Comparison of ENCODE assay signal across 17 cellular contexts in genomic region chr11:76245720-76246119, GRCh38. TPM values are rescaled to one million over a fixed set of nuclear protein-coding genes. Genes with fewer than 3 reads are reported as not detected.
A peak's percentile ranks its signal among the peaks of the same experiment; 100 is the strongest.
DNase-seq lines count a peak whose midpoint lies in the region; ATAC-seq and TF ChIP-seq lines count a peak whose summit lies in the region.
"Had no signal": no experiment of that assay in that cellular context is flagged by ENCODE, and none has a peak within 500 bp of the region (broad histone marks: within the 10 kb centered on the region; RNA-seq: fewer than 3 reads in every experiment).

No MANE protein-coding gene starts in this region.

- no peaks in the 10 kb centered on the region for H3K9me2 ChIP-seq in GM23338 (ENCODE audit: insufficient read depth)

- H3K27me3 ChIP-seq in lower lobe of right lung (ENCODE audit: low read depth): no peaks in the 10 kb centered on the region
- H3K27me3 ChIP-seq in aorta (ENCODE audit: control insufficient read depth in 1 of 2, insufficient read depth in 2 of 2, low read length in 1 of 2): no peaks in the 10 kb centered on the region
- H3K27me3 ChIP-seq in GM23338 (ENCODE audit: insufficient read depth): peaks cover 30% of the 10 kb centered on the region

- H3K36me3 ChIP-seq in lower lobe of right lung (no peaks in the 10 kb centered on the region), aorta (ENCODE audit: control insufficient read depth in 1 of 2, insufficient read depth in 2 of 2, low read length in 1 of 2) (no peaks in the 10 kb centered on the region), GM23338 (ENCODE audit: insufficient read depth) (no peaks in the 10 kb centered on the region)

- H3K4me3 ChIP-seq in lower lobe of right lung (no peak overlapping the region), aorta (ENCODE audit: low read length in 2 of 2) (no peak overlapping the region), GM23338 (no peak overlapping the region)
- H3K4me3 ChIP-seq: GM12878 had no signal

- no peak overlapping the region for H3K4me3 Mint-ChIP-seq in GM23338
- H3K4me3 Mint-ChIP-seq: CD4-positive, alpha-beta memory T cell had no signal

- intact Hi-C loops in lower lobe of right lung (cut with DNase I): no loop called here
- intact Hi-C loops in posterior vena cava (cut with DNase I): no loop called here
- intact Hi-C loops in aorta (cut with DNase I): no loop called here

- H3K9me3 ChIP-seq in lower lobe of right lung (no peaks in the 10 kb centered on the region), aorta (ENCODE audit: control insufficient read depth, low read length) (no peaks in the 10 kb centered on the region)

- no peaks in the 10 kb centered on the region for H3F3A ChIP-seq in GM23338 (replicated peaks; ENCODE audit: low read depth)

- peaks cover 3% of the 10 kb centered on the region; the same call in 1 of the 3 replicates for H3K36me3 Mint-ChIP-seq in GM23338 (ENCODE audit: low read depth)
- H3K36me3 Mint-ChIP-seq: CD4-positive, alpha-beta memory T cell had no signal

- H3K9me3 Mint-ChIP-seq in GM23338: peaks cover 16% of the 10 kb centered on the region

- peaks cover 16% of the 10 kb centered on the region; the same call in 2 of the 3 replicates for H3K4me1 Mint-ChIP-seq in GM23338

- peaks cover 26% of the 10 kb centered on the region for H3K27me3 Mint-ChIP-seq in GM23338 (ENCODE audit: insufficient read depth, low read depth, poor library complexity)
- H3K27me3 Mint-ChIP-seq: CD4-positive, alpha-beta memory T cell had no signal

- no peaks in the 10 kb centered on the region for H4K20me1 ChIP-seq in GM23338 (replicated peaks; ENCODE audit: insufficient read depth)

- WGBS in aorta, 2 donors: 80 to 89% methylated on average over 2 of the region's 2 CpGs

- H3K27ac Mint-ChIP-seq in GM23338: no peak overlapping the region

- H2AFZ ChIP-seq in GM23338: no peak overlapping the region

- TF ChIP-seq CTCF in lower lobe of right lung (IDR thresholded peaks at IDR 0.05) (no peak), GM23338 (conservative IDR thresholded peaks at IDR 0.05; ENCODE audit: low read depth in 2 of 2) (no peak)

- no peak for ATAC-seq in lower lobe of right lung
- no peak for ATAC-seq in aorta (ENCODE audit: low FRiP score)
- no peak for ATAC-seq in GM23338
- ATAC-seq: GM12878 had no signal

- H3K4me1 ChIP-seq in lower lobe of right lung (no peaks in the 10 kb centered on the region), aorta (ENCODE audit: control insufficient read depth in 1 of 2, insufficient read depth in 2 of 2, low read length in 2 of 2) (no peaks in the 10 kb centered on the region), GM23338 (ENCODE audit: insufficient read depth) (peaks cover 10% of the 10 kb centered on the region; the same call in 1 of the 2 replicates)

- H3K79me2 ChIP-seq in GM23338 (replicated peaks; ENCODE audit: insufficient read depth): no peaks in the 10 kb centered on the region

- DNase-seq in lower lobe of right lung (peak; percentile 10), posterior vena cava (ENCODE audit: low spot score) (peak; percentile 59), aorta (peak; percentile 21 to 50), GM23338 (ENCODE audit: low spot score) (no peak), DMS53 (lab: John Stamatoyannopoulos, UW) (no peak)
- DNase-seq in stimulated activated CD4-positive, alpha-beta T cell treated with anti-CD3 and anti-CD28 coated beads, Interleukin-4, amount 100 ng/mL, for 24 hours: no peak
- DNase-seq: C1 segment of cervical spinal cord; Calu3; CD4-positive, alpha-beta memory T cell; COR-L47; DMS153; DMS79; EL; GDM1; H7; HCEC 1CT had no signal

- no peak overlapping the region for H3K4me2 ChIP-seq in GM23338

- H3K27ac ChIP-seq in lower lobe of right lung (no peak overlapping the region), aorta (ENCODE audit: low read depth in 1 of 2, low read length in 2 of 2) (no peak overlapping the region), GM23338 (ENCODE audit: low read depth) (no peak overlapping the region)

TF ChIP-seq in GM23338, 12 proteins besides CTCF, POLR2A, EP300 and RAD21 (continues in another document):
- no peak for TF ChIP-seq STAT1 (IDR thresholded peaks at IDR 0.05; ENCODE audit: unreplicated experiment)
- no peak for TF ChIP-seq JUNB (IDR thresholded peaks at IDR 0.05; ENCODE audit: unreplicated experiment)
- no peak for TF ChIP-seq REST (IDR thresholded peaks at IDR 0.05; ENCODE audit: unreplicated experiment)
- TF ChIP-seq ZNF331 (CRISPR knock-in tag; IDR thresholded peaks at IDR 0.05; ENCODE audit: low read depth): no peak
- TF ChIP-seq ZNF114 (CRISPR knock-in tag; IDR thresholded peaks at IDR 0.05): no peak
- TF ChIP-seq EZH2 (IDR thresholded peaks at IDR 0.05; ENCODE audit: low read depth, unreplicated experiment): no peak

RNA-seq across cellular contexts. Expression of gene WNT11, which starts 39.4 kb away (rescaled TPM):
- total RNA-seq in lower lobe of right lung (9.2 TPM), posterior vena cava (10 to 100 TPM; 39.2 to 59.3 TPM), aorta (10 to 100 TPM in 1 of 2 donors, 1 to 10 TPM in 1; 7.4 to 30.0 TPM)
- polyA plus RNA-seq in aorta (under 1 TPM; 0.25 to 0.87 TPM), GM23338 (2016; fragmentation: Nextera tagmentation; extraction: Ambion mirVana) (0.44 TPM in 1 of 2 replicates, not detected in the other)
- 0.56 and 3.0 TPM in 2 replicates for total RNA-seq in GM23338 (2014; rRNA removed; shearing (Covaris generic))
- total RNA-seq: Calu3, GM12878 had no signal

Comparison
In these comparisons a context has a peak if more than half of its experiments do, and no peak if none do; other contexts are left out.
1. DNase-seq: peak in lower lobe of right lung (single experiment), posterior vena cava (single experiment) and aorta (2 of 2); none in GM23338 (single experiment), DMS53 (single experiment) and stimulated activated CD4-positive, alpha-beta T cell treated with anti-CD3 and anti-CD28 coated beads, Interleukin-4, amount 100 ng/mL, for 24 hours (single experiment).